In genomic region chr1:102434421-102434820, GRCh38 we compare ENCODE assay signal across 9 cellular contexts.
DNase-seq lines count a peak whose midpoint lies in the region; ATAC-seq and TF ChIP-seq lines count a peak whose summit lies in the region.
"Had no signal": no experiment of that assay in that cellular context is flagged by ENCODE, and none has a peak within 500 bp of the region (broad histone marks: within the 10 kb centered on the region; RNA-seq: fewer than 3 reads in every experiment).

No MANE protein-coding gene starts in this region.

- H3K4me1 ChIP-seq in OCI-LY1 (ENCODE audit: insufficient read depth, low read length, severe bottlenecking) (no peaks in the 10 kb centered on the region), hepatocyte (ENCODE audit: insufficient read depth) (no peaks in the 10 kb centered on the region)
- H3K4me1 ChIP-seq: SJSA1 had no signal

- TF ChIP-seq CTCF in OCI-LY1 (IDR thresholded peaks at IDR 0.05; ENCODE audit: low read length) (peak; percentile 72), hepatocyte (IDR thresholded peaks at IDR 0.05; ENCODE audit: poor library complexity) (peak; percentile 51)

- H3K4me3 ChIP-seq in OCI-LY1 (ENCODE audit: low read depth, low read length, poor library complexity, severe bottlenecking) (no peak overlapping the region), hepatocyte (no peak overlapping the region)
- H3K4me3 ChIP-seq: SJSA1 had no signal

- H3K9me2 ChIP-seq in OCI-LY1 (ENCODE audit: low read depth, low read length): no peaks in the 10 kb centered on the region
- H3K9me2 ChIP-seq in hepatocyte (replicated peaks; ENCODE audit: insufficient read depth): no peaks in the 10 kb centered on the region

- H3K4me2 ChIP-seq in OCI-LY1 (ENCODE audit: low read length) (no peak overlapping the region), hepatocyte (no peak overlapping the region)

- peak; percentile 47 for ATAC-seq in GM21723 (IDR thresholded peaks at IDR 0.05; ENCODE audit: unreplicated experiment)

- no peaks in the 10 kb centered on the region for H3K79me2 ChIP-seq in OCI-LY1 (ENCODE audit: insufficient read depth, low read length)
- no peaks in the 10 kb centered on the region for H3K79me2 ChIP-seq in hepatocyte

- H2AFZ ChIP-seq in OCI-LY1 (ENCODE audit: low read length): no peak overlapping the region
- H2AFZ ChIP-seq in hepatocyte: no peak overlapping the region

- H3K27me3 ChIP-seq in OCI-LY1 (ENCODE audit: insufficient read depth, low read length): no peaks in the 10 kb centered on the region
- no peaks in the 10 kb centered on the region for H3K27me3 ChIP-seq in hepatocyte
- H3K27me3 ChIP-seq: SJSA1 had no signal

- DNase-seq in EH (ENCODE audit: low read depth): peak; percentile 27
- peak; percentile 36 for DNase-seq in hepatocyte (ENCODE audit: low spot score)
- no peak for DNase-seq in NOMO-1 (lab: John Stamatoyannopoulos, UW; ENCODE audit: unreplicated experiment in 2 of 2)
- DNase-seq in hepatic stellate cell (ENCODE audit: low spot score): no peak
- no peak for DNase-seq in cerebellar nuclear complex (lab: John Stamatoyannopoulos, UW)
- no peak for DNase-seq in occipital lobe (lab: John Stamatoyannopoulos, UW)

- H3K27ac ChIP-seq in OCI-LY1 (ENCODE audit: low read depth, low read length, poor library complexity, severe bottlenecking): no peak overlapping the region
- H3K27ac ChIP-seq in hepatocyte: no peak overlapping the region
- H3K27ac ChIP-seq: SJSA1 had no signal

- H3K9ac ChIP-seq in OCI-LY1 (ENCODE audit: low read length): no peak overlapping the region

- H4K20me1 ChIP-seq in OCI-LY1 (ENCODE audit: insufficient read depth, low read length) (no peaks in the 10 kb centered on the region), hepatocyte (ENCODE audit: insufficient read depth, poor library complexity, severe bottlenecking) (no peaks in the 10 kb centered on the region)

- H3F3A ChIP-seq in OCI-LY1 (ENCODE audit: insufficient read depth, low read length): no peaks in the 10 kb centered on the region

- H3K36me3 ChIP-seq in OCI-LY1 (ENCODE audit: insufficient read depth, low read length) (no peaks in the 10 kb centered on the region), hepatocyte (replicated peaks; ENCODE audit: insufficient read depth, low read depth) (no peaks in the 10 kb centered on the region)
- H3K36me3 ChIP-seq: SJSA1 had no signal

- WGBS in hepatocyte (ENCODE audit: low lambda C conversion rate, missing lambda C conversion rate): 70% methylated on average over 4 of the region's 4 CpGs

- no peaks in the 10 kb centered on the region for H3K9me3 ChIP-seq in OCI-LY1 (ENCODE audit: low read length)
- no peaks in the 10 kb centered on the region for H3K9me3 ChIP-seq in hepatocyte (ENCODE audit: low read depth)
- H3K9me3 ChIP-seq: SJSA1 had no signal

Comparison
In these comparisons a context has a peak if more than half of its experiments do, and no peak if none do; other contexts are left out.
1. DNase-seq: peak in EH (single experiment) and hepatocyte (single experiment); none in NOMO-1 (0 of 2), hepatic stellate cell (single experiment), cerebellar nuclear complex (0 of 2) and occipital lobe (single experiment).